ENCODE assay signal across 16 cellular contexts in genomic region chr10:68106656-68107055, GRCh38. TPM values are rescaled to one million over a fixed set of nuclear protein-coding genes. Genes with fewer than 3 reads are reported as not detected.
DNase-seq lines count a peak whose midpoint lies in the region; ATAC-seq and TF ChIP-seq lines count a peak whose summit lies in the region.
"Had no signal": no experiment of that assay in that cellular context is flagged by ENCODE, and none has a peak within 500 bp of the region (broad histone marks: within the 10 kb centered on the region; RNA-seq: fewer than 3 reads in every experiment).

No MANE protein-coding gene starts in this region.

- H3K27me3 Mint-ChIP-seq in stimulated activated naive B cell treated with anti-CD40 and anti-IgM and Interleukin-4, amounts not matched to agents 10 μg/mL and 1 μg/mL and 100 μg/mL, for 72 hours, result peaks cover 0 to 5% of the 10 kb centered on the region in 2 donors
- peaks cover 25% of the 10 kb centered on the region for H3K27me3 Mint-ChIP-seq in T-helper 17 cell

- H3K27ac ChIP-seq in brain microvascular endothelial cell, result peak overlapping the region; percentile 44
- H3K27ac ChIP-seq: BLaER1 had no signal

- no peaks in the 10 kb centered on the region for H3K27me3 ChIP-seq in brain microvascular endothelial cell (replicated peaks)
- H3K27me3 ChIP-seq: BLaER1 had no signal

- peaks cover 1 to 2% of the 10 kb centered on the region in 2 donors for H3K4me1 Mint-ChIP-seq in stimulated activated naive B cell treated with anti-CD40 and anti-IgM and Interleukin-4, amounts not matched to agents 10 μg/mL and 1 μg/mL and 100 μg/mL, for 72 hours
- H3K4me1 Mint-ChIP-seq in T-helper 17 cell, result peaks cover 4% of the 10 kb centered on the region
- H3K4me1 Mint-ChIP-seq: activated CD4-positive, alpha-beta T cell treated with anti-CD3 and anti-CD28 coated beads, Interleukin-2, amount 10 ng/mL, durations not matched to agents 7 days and 5 days had no signal

- no peak for TF ChIP-seq CTCF in AG09309 (IDR thresholded peaks at IDR 0.05; ENCODE audit: control insufficient read depth, insufficient read depth, low read depth, low read length, missing control alignments)
- TF ChIP-seq CTCF in LNCaP clone FGC (IDR thresholded peaks at IDR 0.05; ENCODE audit: control insufficient read depth, extremely low read depth, insufficient read depth), result no peak
- no peak for TF ChIP-seq CTCF in brain microvascular endothelial cell (IDR thresholded peaks at IDR 0.05; ENCODE audit: low read depth, low read length, missing control alignments)

- no peaks in the 10 kb centered on the region for H3K9me3 ChIP-seq in T-helper 17 cell (ENCODE audit: control insufficient read depth, low read length, poor library complexity, severe bottlenecking)
- H3K9me3 ChIP-seq: BLaER1 had no signal

- no peak for ATAC-seq in stimulated activated naive B cell treated with anti-CD40 and anti-IgM and Interleukin-4, amounts not matched to agents 10 μg/mL and 1 μg/mL and 100 μg/mL, for 72 hours (replicated peaks)
- ATAC-seq in esophagus mucosa (no peak), T-helper 17 cell (no peak)
- ATAC-seq: left lobe of liver had no signal

- H3K9me3 Mint-ChIP-seq in stimulated activated naive B cell treated with anti-CD40 and anti-IgM and Interleukin-4, amounts not matched to agents 10 μg/mL and 1 μg/mL and 100 μg/mL, for 72 hours, result no peaks in the 10 kb centered on the region
- H3K9me3 Mint-ChIP-seq: activated CD4-positive, alpha-beta T cell treated with anti-CD3 and anti-CD28 coated beads, Interleukin-2, amount 10 ng/mL, durations not matched to agents 7 days and 5 days had no signal

- H3K36me3 Mint-ChIP-seq in stimulated activated naive B cell treated with anti-CD40 and anti-IgM and Interleukin-4, amounts not matched to agents 10 μg/mL and 1 μg/mL and 100 μg/mL, for 72 hours, result no peaks in the 10 kb centered on the region
- H3K36me3 Mint-ChIP-seq in T-helper 17 cell (ENCODE audit: low read depth), result no peaks in the 10 kb centered on the region

- peak overlapping the region; percentile 28 for H3K4me3 ChIP-seq in AG09309 (ENCODE audit: control insufficient read depth, low read depth, low read length)
- H3K4me3 ChIP-seq in LNCaP clone FGC (ENCODE audit: low read depth, low read length), result no peak overlapping the region
- H3K4me3 ChIP-seq in brain microvascular endothelial cell (ENCODE audit: low read depth, low read length), result peak overlapping the region; percentile 3
- H3K4me3 ChIP-seq: BLaER1 had no signal

- no peak overlapping the region for H3K27ac Mint-ChIP-seq in stimulated activated naive B cell treated with anti-CD40 and anti-IgM and Interleukin-4, amounts not matched to agents 10 μg/mL and 1 μg/mL and 100 μg/mL, for 72 hours
- H3K27ac Mint-ChIP-seq in T-helper 17 cell, result no peak overlapping the region
- H3K27ac Mint-ChIP-seq: activated CD4-positive, alpha-beta T cell treated with anti-CD3 and anti-CD28 coated beads, Interleukin-2, amount 10 ng/mL, durations not matched to agents 7 days and 5 days had no signal

- in situ Hi-C loops in brain microvascular endothelial cell (cut with HindIII; ENCODE audit: low pct_ligation_motif_present, low sequenced_read_pairs), result no loop called here

- no peak overlapping the region for H3K4me3 Mint-ChIP-seq in stimulated activated naive B cell treated with anti-CD40 and anti-IgM and Interleukin-4, amounts not matched to agents 10 μg/mL and 1 μg/mL and 100 μg/mL, for 72 hours
- H3K4me3 Mint-ChIP-seq in T-helper 17 cell, result no peak overlapping the region
- H3K4me3 Mint-ChIP-seq: activated CD4-positive, alpha-beta T cell treated with anti-CD3 and anti-CD28 coated beads, Interleukin-2, amount 10 ng/mL, durations not matched to agents 7 days and 5 days had no signal

- peak; percentile 90 for DNase-seq in AG09309 (ENCODE audit: low read depth)
- DNase-seq in LNCaP clone FGC (ENCODE audit: low read depth), result peak; percentile 81
- peak; percentile 83 for DNase-seq in brain microvascular endothelial cell
- peak; percentile 70 for DNase-seq in kidney glomerular epithelial cell (lab: John Stamatoyannopoulos, UW)
- DNase-seq in DMS153 (lab: John Stamatoyannopoulos, UW), result no peak
- no peak for DNase-seq in stimulated activated naive B cell treated with anti-CD40 and anti-IgM and Interleukin-4, amounts not matched to agents 10 μg/mL and 1 μg/mL and 100 μg/mL, for 72 hours
- no peak for DNase-seq in T-helper 17 cell
- DNase-seq: activated CD4-positive, alpha-beta T cell treated with anti-CD3 and anti-CD28 coated beads, Interleukin-2, amount 10 ng/mL, durations not matched to agents 7 days and 5 days; MV-4-11; occipital lobe; SIG-M5; stimulated activated CD4-positive, alpha-beta T cell treated with anti-CD3 and anti-CD28 coated beads, Interleukin-4, amount 100 ng/mL, for 24 hours had no signal

- H3K36me3 ChIP-seq in brain microvascular endothelial cell (replicated peaks), result no peaks in the 10 kb centered on the region
- H3K36me3 ChIP-seq: BLaER1 had no signal

RNA-seq across cellular contexts. Expression of gene MYPN, which starts 2.6 kb away (rescaled TPM):
- total RNA-seq in esophagus mucosa (0.08 TPM), T-helper 17 cell (not detected)
- total RNA-seq: activated CD4-positive, alpha-beta T cell treated with anti-CD3 and anti-CD28 coated beads, Interleukin-2, amount 10 ng/mL, durations not matched to agents 7 days and 5 days; left lobe of liver; occipital lobe; subcutaneous adipose tissue had no signal

RNA-seq across cellular contexts. Expression of gene HERC4, which starts 31.6 kb away (rescaled TPM):
- total RNA-seq in esophagus mucosa, result 33.3 TPM
- 10 to 100 TPM; 50.9 to 59.4 TPM for total RNA-seq in T-helper 17 cell

Comparison
In these comparisons a context has a peak if more than half of its experiments do, and no peak if none do; other contexts are left out.
1. DNase-seq: peak in AG09309 (single experiment), LNCaP clone FGC (single experiment), brain microvascular endothelial cell (single experiment) and kidney glomerular epithelial cell (single experiment); none in DMS153 (single experiment), stimulated activated naive B cell treated with anti-CD40 and anti-IgM and Interleukin-4, amounts not matched to agents 10 μg/mL and 1 μg/mL and 100 μg/mL, for 72 hours (single experiment) and T-helper 17 cell (0 of 3).